19 cellular contexts compared by ENCODE assay signal in genomic region chr17:66678827-66679226, GRCh38.
DNase-seq lines count a peak whose midpoint lies in the region; ATAC-seq, FAIRE-seq and TF ChIP-seq lines count a peak whose summit lies in the region.
"Had no signal": no experiment of that assay in that cellular context is flagged by ENCODE, and none has a peak within 500 bp of the region (broad histone marks: within the 10 kb centered on the region; RNA-seq: fewer than 3 reads in every experiment).

No MANE protein-coding gene starts in this region.

- TF ChIP-seq POLR2A in GM12891 (IDR thresholded peaks at IDR 0.05; ENCODE audit: low read depth, low read length) = no peak

- H3K36me3 Mint-ChIP-seq in activated naive CD8-positive, alpha-beta T cell treated with anti-CD3 and anti-CD28 coated beads, Interleukin-2, amount 10 ng/mL, durations not matched to agents 7 days and 5 days = peaks cover 22% of the 10 kb centered on the region
- peaks cover 29% of the 10 kb centered on the region for H3K36me3 Mint-ChIP-seq in activated naive CD8-positive, alpha-beta T cell treated with anti-CD3 and anti-CD28 coated beads for 36 hours
- H3K36me3 Mint-ChIP-seq in immature natural killer cell (peaks cover 0 to 4% (median 2%) of the 10 kb centered on the region in 3 donors), MCF 10A (ENCODE audit: insufficient read depth, unreplicated experiment) (peaks cover 4% of the 10 kb centered on the region)

- POLR2A ChIA-PET in activated naive CD8-positive, alpha-beta T cell treated with anti-CD3 and anti-CD28 coated beads, Interleukin-2, amount 10 ng/mL, durations not matched to agents 7 days and 5 days (lab: Charles Lee) = no interaction called here
- POLR2A ChIA-PET in MCF 10A (lab: Yijun Ruan, JAX) = interaction anchor here (0.6 kb wide), 1 partner anchor 297 kb away, joined by 3 read pairs; no protein-coding TSS in a partner anchor

- H3K9me3 Mint-ChIP-seq in activated naive CD8-positive, alpha-beta T cell treated with anti-CD3 and anti-CD28 coated beads, Interleukin-2, amount 10 ng/mL, durations not matched to agents 7 days and 5 days = peaks cover 4% of the 10 kb centered on the region
- peaks cover 7% of the 10 kb centered on the region for H3K9me3 Mint-ChIP-seq in activated naive CD8-positive, alpha-beta T cell treated with anti-CD3 and anti-CD28 coated beads for 36 hours
- H3K9me3 Mint-ChIP-seq in immature natural killer cell (peaks cover 0 to 2% (median 0%) of the 10 kb centered on the region in 6 donors), MCF 10A (ENCODE audit: unreplicated experiment) (no peaks in the 10 kb centered on the region)

- no TSS peak for BruUV-seq in MCF 10A (replicated peaks; lab: Mats Ljungman, UMichigan)

- TF ChIP-seq CTCF in MCF 10A (IDR thresholded peaks at IDR 0.05; ENCODE audit: unreplicated experiment) = no peak

- H3K27ac Mint-ChIP-seq in activated naive CD8-positive, alpha-beta T cell treated with anti-CD3 and anti-CD28 coated beads, Interleukin-2, amount 10 ng/mL, durations not matched to agents 7 days and 5 days = no peak overlapping the region
- H3K27ac Mint-ChIP-seq in activated naive CD8-positive, alpha-beta T cell treated with anti-CD3 and anti-CD28 coated beads for 36 hours = no peak overlapping the region
- H3K27ac Mint-ChIP-seq in immature natural killer cell (peak overlapping the region in 4 of 6 donors; percentile 4 to 42 (median 30)), MCF 10A (ENCODE audit: low read depth, unreplicated experiment) (no peak overlapping the region)

- no peaks in the 10 kb centered on the region for H3K27me3 Mint-ChIP-seq in activated naive CD8-positive, alpha-beta T cell treated with anti-CD3 and anti-CD28 coated beads, Interleukin-2, amount 10 ng/mL, durations not matched to agents 7 days and 5 days
- no peaks in the 10 kb centered on the region for H3K27me3 Mint-ChIP-seq in activated naive CD8-positive, alpha-beta T cell treated with anti-CD3 and anti-CD28 coated beads for 36 hours
- peaks cover 0 to 1% (median 0%) of the 10 kb centered on the region in 3 donors for H3K27me3 Mint-ChIP-seq in immature natural killer cell (ENCODE audit: low read depth in 3 of 3)
- H3K27me3 Mint-ChIP-seq in MCF 10A (ENCODE audit: insufficient read depth, unreplicated experiment) = no peaks in the 10 kb centered on the region

- no peak for DNase-seq in activated naive CD8-positive, alpha-beta T cell treated with anti-CD3 and anti-CD28 coated beads, Interleukin-2, amount 10 ng/mL, durations not matched to agents 7 days and 5 days
- DNase-seq in activated naive CD8-positive, alpha-beta T cell treated with anti-CD3 and anti-CD28 coated beads for 36 hours = no peak
- DNase-seq in RPMI8226 = peak; percentile 30
- DNase-seq in immature natural killer cell = no peak
- DNase-seq in MCF 10A (ENCODE audit: unreplicated experiment) = no peak
- no peak for DNase-seq in T1000 (lab: John Stamatoyannopoulos, UW)
- DNase-seq in NCI-H345 (lab: John Stamatoyannopoulos, UW) = no peak
- no peak for DNase-seq in GM12891 (ENCODE audit: insufficient read length, low spot score)
- DNase-seq: COR-L47, DMS153, H7, IMR-90, Karpas-422, MM.1S, NCI-H1417 treated with DMSO at 0.1 percent for 48 hours, NCI-H2029, NCI-H2171, NCI-H446 treated with DMSO at 0.1 percent for 48 hours had no signal

- peaks cover 14% of the 10 kb centered on the region for H3K4me1 Mint-ChIP-seq in activated naive CD8-positive, alpha-beta T cell treated with anti-CD3 and anti-CD28 coated beads, Interleukin-2, amount 10 ng/mL, durations not matched to agents 7 days and 5 days
- peaks cover 19% of the 10 kb centered on the region for H3K4me1 Mint-ChIP-seq in activated naive CD8-positive, alpha-beta T cell treated with anti-CD3 and anti-CD28 coated beads for 36 hours
- H3K4me1 Mint-ChIP-seq in immature natural killer cell (peaks cover 40 to 43% of the 10 kb centered on the region in 2 donors), MCF 10A (ENCODE audit: insufficient read depth, unreplicated experiment) (peaks cover 41% of the 10 kb centered on the region)

- CTCF ChIA-PET in MCF 10A (lab: Yijun Ruan, JAX) = interaction anchor here (1.0 kb wide), 1 partner anchor 478 kb away, joined by 4 read pairs; no protein-coding TSS in a partner anchor

- no peak for FAIRE-seq in GM12891 (lab: Jason Lieb, UNC)

- intact Hi-C loops in MCF 10A (cut with micrococcal nuclease) = no loop called here

- no peak overlapping the region for H3K4me3 Mint-ChIP-seq in activated naive CD8-positive, alpha-beta T cell treated with anti-CD3 and anti-CD28 coated beads, Interleukin-2, amount 10 ng/mL, durations not matched to agents 7 days and 5 days
- H3K4me3 Mint-ChIP-seq in activated naive CD8-positive, alpha-beta T cell treated with anti-CD3 and anti-CD28 coated beads for 36 hours = no peak overlapping the region
- peak overlapping the region in 1 of 5 donors; percentile 27 for H3K4me3 Mint-ChIP-seq in immature natural killer cell
- no peak overlapping the region for H3K4me3 Mint-ChIP-seq in MCF 10A (ENCODE audit: unreplicated experiment)

- ATAC-seq in activated naive CD8-positive, alpha-beta T cell treated with anti-CD3 and anti-CD28 coated beads, Interleukin-2, amount 10 ng/mL, durations not matched to agents 7 days and 5 days (ENCODE audit: low read depth) = peak; percentile 22
- ATAC-seq: Right ventricle myocardium inferior had no signal

TF ChIP-seq in GM12891, 5 proteins besides CTCF, POLR2A, EP300 and RAD21:
- TF ChIP-seq SPI1 (IDR thresholded peaks at IDR 0.05; ENCODE audit: low read depth, low read length) (no peak), POLR2AphosphoS5 (IDR thresholded peaks at IDR 0.05; ENCODE audit: low read depth, low read length) (no peak), TAF1 (IDR thresholded peaks at IDR 0.05; ENCODE audit: low read depth, low read length) (no peak), PAX5 (IDR thresholded peaks at IDR 0.05; ENCODE audit: insufficient read depth, low read length, severe bottlenecking) (no peak), POU2F2 (IDR thresholded peaks at IDR 0.05; ENCODE audit: low read depth, low read length) (no peak)

Comparison
In these comparisons a context has a peak if more than half of its experiments do, and no peak if none do; other contexts are left out.
1. H3K27ac Mint-ChIP-seq: peak in immature natural killer cell (4 of 6); none in activated naive CD8-positive, alpha-beta T cell treated with anti-CD3 and anti-CD28 coated beads, Interleukin-2, amount 10 ng/mL, durations not matched to agents 7 days and 5 days (single experiment), activated naive CD8-positive, alpha-beta T cell treated with anti-CD3 and anti-CD28 coated beads for 36 hours (single experiment) and MCF 10A (single experiment).